8 cellular contexts compared by ENCODE assay signal in genomic region chr10:102918817-102919236, GRCh38. TPM values are rescaled to one million over a fixed set of nuclear protein-coding genes. Genes with fewer than 3 reads are reported as not detected.
DNase-seq lines count a peak whose midpoint lies in the region; TF ChIP-seq lines count a peak whose summit lies in the region.

No MANE protein-coding gene starts in this region.

- TF ChIP-seq CTCF in NB4 (IDR thresholded peaks at IDR 0.05; ENCODE audit: low read depth, low read length) (no peak), hepatocyte (IDR thresholded peaks at IDR 0.05; ENCODE audit: poor library complexity) (no peak), spleen (IDR thresholded peaks at IDR 0.05 in 8 of 11, conservative IDR thresholded peaks at IDR 0.05 in 3 of 11) (no peak)

- H4K20me1 ChIP-seq in hepatocyte (ENCODE audit: insufficient read depth, poor library complexity, severe bottlenecking): peaks cover 10% of the 10 kb centered on the region

- H3K9me2 ChIP-seq in hepatocyte (replicated peaks; ENCODE audit: insufficient read depth): no peaks in the 10 kb centered on the region

- intact Hi-C loops in spleen (cut with DNase I; ENCODE audit: low total_unique reads): loop anchor here (5.0 kb wide), 1 partner anchor 148 kb away; no protein-coding TSS in a partner anchor

- no peaks in the 10 kb centered on the region for H3K36me3 ChIP-seq in hepatocyte (replicated peaks; ENCODE audit: insufficient read depth, low read depth)
- H3K36me3 ChIP-seq in spleen: no peaks in the 10 kb centered on the region

- DNase-seq in NCI-H1092 treated with DMSO at 0.1 percent for 48 hours (lab: John Stamatoyannopoulos, UW) (peak; percentile 45), NCI-H1092 (lab: John Stamatoyannopoulos, UW) (no peak), NB4 (ENCODE audit: low read depth) (peak; percentile 37), hepatocyte (ENCODE audit: low spot score) (peak; percentile 34), spleen (peak; percentile 87), NCI-H187 (lab: John Stamatoyannopoulos, UW) (no peak), SKM-1 (lab: John Stamatoyannopoulos, UW; ENCODE audit: unreplicated experiment) (no peak)
- peak; percentile 23 for DNase-seq in activated gamma-delta T cell treated with anti-CD3 and anti-CD28 coated beads, Interleukin-2, amount 50 U/mL, for 16 hours (ENCODE audit: low read depth)

- H3K4me3 ChIP-seq in NB4 (ENCODE audit: low read depth, low read length): peak overlapping the region; percentile 72
- peak overlapping the region; percentile 85 for H3K4me3 ChIP-seq in hepatocyte
- H3K4me3 ChIP-seq in spleen: peak overlapping the region; percentile 93 to 100 (median 98)

- peak overlapping the region; percentile 79 for H2AFZ ChIP-seq in hepatocyte

- peaks cover 43% of the 10 kb centered on the region for H3K79me2 ChIP-seq in hepatocyte

- H3K4me2 ChIP-seq in hepatocyte: peak overlapping the region; percentile 92

- H3K9me3 ChIP-seq in hepatocyte (ENCODE audit: low read depth) (no peaks in the 10 kb centered on the region), spleen (no peaks in the 10 kb centered on the region)

- H3K27ac ChIP-seq in hepatocyte (peak overlapping the region; percentile 73), spleen (peak overlapping the region; percentile 75 to 92 (median 88))

- WGBS in hepatocyte (ENCODE audit: low lambda C conversion rate, missing lambda C conversion rate): 1% methylated on average over 42 of the region's 49 CpGs
- WGBS in spleen, 5 donors: 1 to 2% (median 1%) methylated on average over 29 to 49 of the region's 49 CpGs

- H3K4me1 ChIP-seq in hepatocyte (ENCODE audit: insufficient read depth): peaks cover 18% of the 10 kb centered on the region
- H3K4me1 ChIP-seq in spleen: peaks cover 32 to 66% (median 56%) of the 10 kb centered on the region in 6 donors

- no peaks in the 10 kb centered on the region for H3K27me3 ChIP-seq in hepatocyte
- H3K27me3 ChIP-seq in spleen (replicated peaks in 1 of 7): peaks cover 0 to 15% (median 0%) of the 10 kb centered on the region in 7 donors

- TF ChIP-seq POLR2A in NB4 (IDR thresholded peaks at IDR 0.05; ENCODE audit: extremely low read depth, insufficient read length) (no peak), spleen (IDR thresholded peaks at IDR 0.05) (no peak)

RNA-seq across cellular contexts. Expression of gene CNNM2, which starts 0.7 kb away (rescaled TPM):
- total RNA-seq in hepatocyte (4.7 and 9.8 TPM in 2 replicates), spleen (1 to 10 TPM; 6.8 to 9.9 (median 8.7) TPM)
- polyA plus RNA-seq in hepatocyte (3.8 and 6.8 TPM in 2 replicates), spleen (1 to 10 TPM in 2 of 3 donors, under 1 TPM in 1; 0.65 to 1.1 (median 1.0) TPM)

RNA-seq across cellular contexts. Expression of gene AS3MT, which starts 49.6 kb away (rescaled TPM):
- total RNA-seq in hepatocyte (9.0 and 9.1 TPM in 2 replicates), spleen (10 to 100 TPM in 4 of 7 donors, 1 to 10 TPM in 3; 4.3 to 19.0 (median 10.4) TPM)
- polyA plus RNA-seq in hepatocyte (2.2 and 3.8 TPM in 2 replicates), spleen (10 to 100 TPM in 1 of 3 donors, 1 to 10 TPM in 2; 6.3 to 16.6 (median 8.7) TPM)

Comparison
In these comparisons a context has a peak if more than half of its experiments do, and no peak if none do; other contexts are left out.
1. DNase-seq: peak in NCI-H1092 treated with DMSO at 0.1 percent for 48 hours (single experiment), NB4 (single experiment), activated gamma-delta T cell treated with anti-CD3 and anti-CD28 coated beads, Interleukin-2, amount 50 U/mL, for 16 hours (single experiment), hepatocyte (single experiment) and spleen (single experiment); none in NCI-H1092 (single experiment), NCI-H187 (0 of 2) and SKM-1 (single experiment).
2. Peak in every context shown above with its lines, with median percentiles within 50 percentile points of each other: H3K4me3 ChIP-seq.